8 cellular contexts compared by ENCODE assay signal in genomic region chr17:50181601-50182345, GRCh38. TPM values are rescaled to one million over a fixed set of nuclear protein-coding genes. Genes with fewer than 3 reads are reported as not detected.
DNase-seq lines count a peak whose midpoint lies in the region; TF ChIP-seq lines count a peak whose summit lies in the region.
"Had no signal": no experiment of that assay in that cellular context is flagged by ENCODE, and none has a peak within 500 bp of the region (broad histone marks: within the 10 kb centered on the region; RNA-seq: fewer than 3 reads in every experiment).

No MANE protein-coding gene starts in this region.

- H3K36me3 ChIP-seq in HEK293 (ENCODE audit: control insufficient read depth in 2 of 2, insufficient read depth in 1 of 2, low read length in 2 of 2), result peaks cover 0 to 15% of the 10 kb centered on the region in 2 experiments; a peak in 1 of 3 replicates
- H3K36me3 ChIP-seq in mammary epithelial cell (ENCODE audit: insufficient read depth, low read length), result no peaks in the 10 kb centered on the region
- H3K36me3 ChIP-seq in colonic mucosa, result no peaks in the 10 kb centered on the region

- H3K9me3 ChIP-seq in HEK293 (ENCODE audit: control insufficient read depth, insufficient read depth, low read depth, low read length) (no peaks in the 10 kb centered on the region), mammary epithelial cell (replicated peaks; ENCODE audit: insufficient read depth, low read length) (no peaks in the 10 kb centered on the region), colonic mucosa (no peaks in the 10 kb centered on the region)

- H3K9ac ChIP-seq in mammary epithelial cell (ENCODE audit: insufficient read depth, low read length) (no peak overlapping the region), colonic mucosa (ENCODE audit: low read depth in 2 of 2, low read length in 2 of 2) (no peak overlapping the region)

- H3K27me3 ChIP-seq in mammary epithelial cell (ENCODE audit: insufficient read depth, low read length), result no peaks in the 10 kb centered on the region
- H3K27me3 ChIP-seq in colonic mucosa, result no peaks in the 10 kb centered on the region

- H3K9me3 Mint-ChIP-seq in osteocyte (ENCODE audit: unreplicated experiment), result no peaks in the 10 kb centered on the region
- H3K9me3 Mint-ChIP-seq: central memory CD8-positive, alpha-beta T cell had no signal

- peak overlapping the region; percentile 98 for H3K27ac Mint-ChIP-seq in osteocyte (ENCODE audit: unreplicated experiment)

- peaks cover 11% of the 10 kb centered on the region for H3K4me1 ChIP-seq in HEK293 (ENCODE audit: control insufficient read depth, insufficient read depth, low read length)
- peaks cover 33% of the 10 kb centered on the region for H3K4me1 ChIP-seq in mammary epithelial cell (ENCODE audit: insufficient read depth, low read length)
- H3K4me1 ChIP-seq in colonic mucosa, result peaks cover 6% of the 10 kb centered on the region

- peak overlapping the region; percentile 18 for H3K4me2 ChIP-seq in mammary epithelial cell (ENCODE audit: insufficient read depth, low read depth, low read length)

- H2AFZ ChIP-seq in mammary epithelial cell (ENCODE audit: low read depth, low read length), result peak overlapping the region; percentile 66

- BruUV-seq in mammary epithelial cell (replicated peaks; lab: Mats Ljungman, UMichigan), result no TSS peak

- no peak overlapping the region for H3K4me3 ChIP-seq in HEK293 (ENCODE audit: low read depth, low read length)
- H3K4me3 ChIP-seq in mammary epithelial cell (replicated peaks in 1 of 3; ENCODE audit: insufficient read depth in 1 of 3, low read depth in 2 of 3, low read length in 3 of 3), result no peak overlapping the region
- no peak overlapping the region for H3K4me3 ChIP-seq in colonic mucosa
- H3K4me3 ChIP-seq: SK-N-MC had no signal

- no peak for TF ChIP-seq CTCF in HEK293 (tag by site-specific recombination; IDR thresholded peaks at IDR 0.05)
- no peak for TF ChIP-seq CTCF in mammary epithelial cell (conservative IDR thresholded peaks at IDR 0.05 in 1 of 2, IDR thresholded peaks at IDR 0.05 in 1 of 2; ENCODE audit: extremely low read depth in 1 of 2, insufficient read depth in 1 of 2, low read depth in 1 of 2, low read length in 2 of 2)
- TF ChIP-seq CTCF in osteocyte (IDR thresholded peaks at IDR 0.05), result no peak
- TF ChIP-seq CTCF in colonic mucosa (IDR thresholded peaks at IDR 0.05), result no peak

- no peaks in the 10 kb centered on the region for H3K79me2 ChIP-seq in mammary epithelial cell (ENCODE audit: insufficient read depth, low read length)

- no peak overlapping the region for H3K4me3 Mint-ChIP-seq in osteocyte (ENCODE audit: unreplicated experiment)
- H3K4me3 Mint-ChIP-seq: central memory CD8-positive, alpha-beta T cell had no signal

- POLR2A ChIA-PET in HEK293 (lab: Yijun Ruan, JAX), result no interaction called here

- no peaks in the 10 kb centered on the region for H4K20me1 ChIP-seq in mammary epithelial cell (ENCODE audit: insufficient read depth, low read length)

- peak; percentile 25 for DNase-seq in mammary epithelial cell
- no peak for DNase-seq in osteocyte (ENCODE audit: extremely low spot score, unreplicated experiment)
- no peak for DNase-seq in colonic mucosa
- no peak for DNase-seq in SHP77 treated with DMSO at 0.1 percent for 48 hours (lab: John Stamatoyannopoulos, UW)
- no peak for DNase-seq in stimulated activated CD4-positive, alpha-beta T cell treated with anti-CD3 and anti-CD28 coated beads, Interleukin-4, amount 100 ng/mL, for 1 hour

- dilution Hi-C loops in mammary epithelial cell (cut with HindIII; ENCODE audit: low sequenced_read_pairs), result no loop called here

- intact Hi-C loops in mammary epithelial cell (cut with micrococcal nuclease), result no loop called here
- intact Hi-C loops in colonic mucosa (cut with DNase I), result no loop called here

- no peaks in the 10 kb centered on the region for H3K27me3 Mint-ChIP-seq in osteocyte (ENCODE audit: unreplicated experiment)

- 60% methylated on average over 9 of the region's 10 CpGs for WGBS in mammary epithelial cell (ENCODE audit: low coverage, missing lambda C conversion rate)

- in situ Hi-C loops in mammary epithelial cell (cut with MboI; ENCODE audit: low sequenced_read_pairs in 2 of 2), result no loop called here

- peaks cover 12% of the 10 kb centered on the region for H3K36me3 Mint-ChIP-seq in osteocyte (ENCODE audit: unreplicated experiment)

- CTCF ChIA-PET in HEK293 (lab: Yijun Ruan, JAX), result interaction anchor here (0.6 to 3.2 kb wide), 8 partner anchors 12 to 230 kb away, joined by 3 to 17 read pairs (median 4); no protein-coding TSS in a partner anchor
- CTCF ChIA-PET in mammary epithelial cell (lab: Charles Lee; ENCODE audit: low non-redundant PET), result no interaction called here

- H3K27ac ChIP-seq in HEK293 (ENCODE audit: extremely low read depth, low read depth, low read length), result no peak overlapping the region
- no peak overlapping the region for H3K27ac ChIP-seq in mammary epithelial cell (ENCODE audit: insufficient read depth, low read depth, low read length)
- H3K27ac ChIP-seq in colonic mucosa, result no peak overlapping the region
- H3K27ac ChIP-seq: SK-N-MC had no signal

- H3K4me1 Mint-ChIP-seq in osteocyte (ENCODE audit: unreplicated experiment), result peaks cover 92% of the 10 kb centered on the region

TF ChIP-seq in HEK293, 187 proteins besides CTCF, POLR2A, EP300 and RAD21:
- TF ChIP-seq ZBTB44 (tag by site-specific recombination; IDR thresholded peaks at IDR 0.05) (peak; percentile 58), ZNF449 (tag by site-specific recombination; IDR thresholded peaks at IDR 0.05) (no peak)

RNA-seq across cellular contexts. Expression of gene SGCA, which starts 16.0 kb away (rescaled TPM):
- not detected for total RNA-seq in mammary epithelial cell
- not detected for polyA plus RNA-seq in mammary epithelial cell
- not detected for polyA minus RNA-seq in mammary epithelial cell
- total RNA-seq in osteocyte, result 12.0 and 13.0 TPM in 2 replicates
- 1 to 10 TPM in 1 of 2 donors, under 1 TPM in 1; 0.89 to 5.5 TPM for total RNA-seq in colonic mucosa

RNA-seq across cellular contexts. Expression of gene COL1A1, which starts 19.7 kb away (rescaled TPM):
- total RNA-seq in mammary epithelial cell (10 to 100 TPM in 1 of 2 donors, 1 to 10 TPM in 1; 9.2 to 14.2 TPM), osteocyte (25,918 and 28,023 TPM in 2 replicates), colonic mucosa (100 to 1,000 TPM in 1 of 2 donors, 10 to 100 TPM in 1; 74.7 to 127 TPM)
- polyA plus RNA-seq in mammary epithelial cell, result 1.8 TPM
- 11.4 TPM for polyA minus RNA-seq in mammary epithelial cell

RNA-seq across cellular contexts. Expression of gene PPP1R9B, which starts 31.3 kb away (rescaled TPM):
- total RNA-seq in mammary epithelial cell, result 10 to 100 TPM; 19.5 to 46.7 TPM
- 13.7 TPM for polyA plus RNA-seq in mammary epithelial cell
- 19.9 TPM for polyA minus RNA-seq in mammary epithelial cell
- total RNA-seq in osteocyte, result 175 and 176 TPM in 2 replicates
- total RNA-seq in colonic mucosa, result 10 to 100 TPM; 36.6 to 43.2 TPM

RNA-seq across cellular contexts. Expression of gene SAMD14, which starts 51.8 kb away (rescaled TPM):
- under 1 TPM; 0.12 to 0.33 TPM for total RNA-seq in mammary epithelial cell
- 0.05 TPM for polyA plus RNA-seq in mammary epithelial cell
- polyA minus RNA-seq in mammary epithelial cell, result 0.98 TPM
- total RNA-seq in osteocyte, result 36.1 and 36.8 TPM in 2 replicates
- 1 to 10 TPM in 1 of 2 donors, under 1 TPM in 1; 0.77 to 2.3 TPM for total RNA-seq in colonic mucosa

Comparison
In these comparisons a context has a peak if more than half of its experiments do, and no peak if none do; other contexts are left out.
1. RNA of gene COL1A1, which starts 19.7 kb away (total RNA-seq): 25,918 to 28,023 TPM in osteocyte; 74.7 to 127 TPM in colonic mucosa and 9.2 to 14.2 TPM in mammary epithelial cell; every median in the first group is over 100 times any median in the second.